25 cellular contexts compared by ENCODE assay signal in the genomic region with DNA sequence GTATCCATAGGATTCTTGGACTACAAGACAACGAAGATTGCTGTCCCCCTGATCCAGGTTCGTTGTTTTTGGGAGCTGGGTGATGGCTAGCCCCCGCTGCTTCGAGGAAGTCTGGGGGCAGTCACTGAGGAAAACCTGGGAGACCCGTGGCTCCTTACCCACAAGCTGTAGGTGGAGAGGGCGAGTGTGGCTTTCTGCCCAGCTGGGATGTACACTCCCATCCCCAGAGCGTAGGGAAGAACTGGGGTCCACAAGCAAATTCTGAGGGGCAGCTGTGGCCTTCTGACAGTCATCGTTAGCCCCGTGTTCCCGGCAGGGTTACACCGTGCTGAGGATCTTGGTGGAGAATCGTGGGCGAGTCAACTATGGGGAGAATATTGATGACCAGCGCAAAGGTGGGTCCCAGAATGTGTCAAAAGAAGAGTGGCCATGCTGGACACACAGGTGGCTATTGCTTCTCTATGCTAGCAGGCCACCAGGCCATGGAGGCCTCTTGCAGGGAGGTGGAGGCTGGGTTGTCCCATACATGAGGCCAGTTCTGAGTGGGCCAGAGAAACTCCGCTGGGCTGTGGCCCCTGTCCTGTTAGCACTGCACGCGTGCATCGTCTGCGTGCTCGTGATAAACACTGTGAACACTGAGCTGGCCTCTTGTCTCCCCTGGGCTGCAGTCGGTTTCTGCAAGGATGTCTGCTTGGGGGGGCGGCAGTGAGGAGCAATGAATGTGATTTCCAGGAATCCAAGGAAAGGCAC. TPM values are rescaled to one million over a fixed set of nuclear protein-coding genes. Genes with fewer than 3 reads are reported as not detected.
DNase-seq lines count a peak whose midpoint lies in the region; ATAC-seq and TF ChIP-seq lines count a peak whose summit lies in the region.
"Had no signal": no experiment of that assay in that cellular context is flagged by ENCODE, and none has a peak within 500 bp of the region (broad histone marks: within the 10 kb centered on the region; RNA-seq: fewer than 3 reads in every experiment).

No MANE protein-coding gene starts in this region.

- H4K20me1 ChIP-seq in BLaER1 = peaks cover 3% of the 10 kb centered on the region; the same call in 1 of the 2 replicates

- no peak for TF ChIP-seq EP300 in suprapubic skin (IDR thresholded peaks at IDR 0.05)

- H3K9me3 ChIP-seq in BLaER1 (no peaks in the 10 kb centered on the region), neuronal stem cell (replicated peaks in 1 of 2; ENCODE audit: control insufficient read depth in 2 of 2, insufficient read depth in 1 of 2, low read depth in 1 of 2, low read length in 2 of 2) (no peaks in the 10 kb centered on the region), suprapubic skin (no peaks in the 10 kb centered on the region)
- H3K9me3 ChIP-seq: MG63 had no signal

- H3K14ac ChIP-seq in neuronal stem cell (ENCODE audit: low read length) = no peak overlapping the region

- no peak for ATAC-seq in HG03342 (IDR thresholded peaks at IDR 0.05; ENCODE audit: unreplicated experiment)
- ATAC-seq: Panc1 had no signal

- H3K4ac ChIP-seq in neuronal stem cell (ENCODE audit: low read length) = peak overlapping the region; percentile 59

- no peak for TF ChIP-seq POLR2A in suprapubic skin (IDR thresholded peaks at IDR 0.05)

- H3K4me2 ChIP-seq in BLaER1 (peak overlapping the region; percentile 57), neuronal stem cell (ENCODE audit: insufficient read depth, low read length, poor library complexity, severe bottlenecking) (no peak overlapping the region)

- no peak overlapping the region for H3K27ac ChIP-seq in BLaER1
- H3K27ac ChIP-seq in neuronal stem cell (replicated peaks; ENCODE audit: low read length) = no peak overlapping the region
- no peak overlapping the region for H3K27ac ChIP-seq in suprapubic skin
- H3K27ac ChIP-seq: GM23248, RWPE1 had no signal

- peak overlapping the region; percentile 78 for H2BK12ac ChIP-seq in neuronal stem cell (ENCODE audit: low read length)

- no peak overlapping the region for H2AK5ac ChIP-seq in neuronal stem cell (ENCODE audit: low read depth, low read length)

- H2BK5ac ChIP-seq in neuronal stem cell (ENCODE audit: low read length) = no peak overlapping the region

- no peak overlapping the region for H2AFZ ChIP-seq in neuronal stem cell (ENCODE audit: low read length)
- H2AFZ ChIP-seq: GM23248 had no signal

- no peak overlapping the region for H3K4me3 ChIP-seq in BLaER1
- no peak overlapping the region for H3K4me3 ChIP-seq in neuronal stem cell (ENCODE audit: low read length in 2 of 2)
- no peak overlapping the region for H3K4me3 ChIP-seq in suprapubic skin
- H3K4me3 ChIP-seq: GM23248, MG63 had no signal

- H3K18ac ChIP-seq in neuronal stem cell (ENCODE audit: low read length) = no peak overlapping the region

- H4K91ac ChIP-seq in neuronal stem cell (ENCODE audit: low read depth, low read length, poor library complexity) = no peak overlapping the region

- H2BK120ac ChIP-seq in neuronal stem cell (ENCODE audit: low read depth, low read length) = no peak overlapping the region

- no peaks in the 10 kb centered on the region for H3K79me1 ChIP-seq in neuronal stem cell (ENCODE audit: low read depth, low read length)

- no peaks in the 10 kb centered on the region for H3K36me3 Mint-ChIP-seq in chondrocyte (ENCODE audit: low read depth)

- WGBS in neuronal stem cell (ENCODE audit: extremely low coverage in 2 of 2, insufficient read length in 2 of 2, insufficient replicate concordance in 1 of 2), 2 donors = no CpG with 5 or more reads among the region's 22 CpGs
- WGBS in suprapubic skin = 87% methylated on average over 16 of the region's 22 CpGs

- TF ChIP-seq CTCF in chondrocyte (IDR thresholded peaks at IDR 0.05) = no peak
- no peak for TF ChIP-seq CTCF in suprapubic skin (IDR thresholded peaks at IDR 0.05)

- H4K8ac ChIP-seq in neuronal stem cell (ENCODE audit: low read depth, low read length) = no peak overlapping the region

- H3K9ac ChIP-seq in BLaER1 = no peak overlapping the region
- no peak overlapping the region for H3K9ac ChIP-seq in neuronal stem cell (ENCODE audit: low read depth, low read length, poor library complexity)
- H3K9ac ChIP-seq: GM23248 had no signal

- H3K27me3 ChIP-seq in BLaER1 (0 out of 2 replicates have a peak, but pooled peaks cover 5% of the 10 kb centered on the region), neuronal stem cell (ENCODE audit: control insufficient read depth in 3 of 3, insufficient read depth in 3 of 3, low read depth in 1 of 3, low read length in 3 of 3) (no peaks in the 10 kb centered on the region), suprapubic skin (no peaks in the 10 kb centered on the region)
- H3K27me3 ChIP-seq: MG63 had no signal

- H3K36me3 ChIP-seq in BLaER1 (no peaks in the 10 kb centered on the region), neuronal stem cell (replicated peaks in 1 of 2; ENCODE audit: control insufficient read depth in 2 of 2, insufficient read depth in 2 of 2, low read length in 2 of 2) (peaks cover 2 to 5% of the 10 kb centered on the region in 2 donors), suprapubic skin (no peaks in the 10 kb centered on the region)
- H3K36me3 ChIP-seq: MG63 had no signal

- DNase-seq in chondrocyte (ENCODE audit: low spot score) (peak; percentile 67), neuronal stem cell (ENCODE audit: low spot score) (no peak), suprapubic skin (ENCODE audit: low spot score in 2 of 2) (peak; percentile 33 to 68), HuH-7 (ENCODE audit: low spot score) (no peak), GOT3 (lab: John Stamatoyannopoulos, UW) (no peak)
- DNase-seq: 8988T; ACHN; CD4-positive, alpha-beta T cell; GM23248; H9; HFFc6; IMR-90; KG1; MG63; NCI-H1694; NCI-H2029 treated with DMSO at 0.1 percent for 48 hours; NCI-H446 treated with DMSO at 0.1 percent for 48 hours; NCI-H526; SHP77 treated with DMSO at 0.1 percent for 48 hours had no signal

- no peak overlapping the region for H2BK15ac ChIP-seq in neuronal stem cell (ENCODE audit: low read length)

- no peaks in the 10 kb centered on the region for H3K9me3 Mint-ChIP-seq in chondrocyte (ENCODE audit: low read depth)
- H3K9me3 Mint-ChIP-seq: CD4-positive, alpha-beta T cell; H9 had no signal

- H3K23ac ChIP-seq in neuronal stem cell (ENCODE audit: low read depth, low read length, poor library complexity) = peak overlapping the region; percentile 60

- H3K27ac Mint-ChIP-seq in chondrocyte (ENCODE audit: unreplicated experiment) = no peak overlapping the region
- H3K27ac Mint-ChIP-seq: CD4-positive, alpha-beta T cell; H9; HFFc6 had no signal

- H3K4me3 Mint-ChIP-seq in chondrocyte (ENCODE audit: unreplicated experiment) = no peak overlapping the region
- H3K4me3 Mint-ChIP-seq: CD4-positive, alpha-beta T cell; H9; HFFc6 had no signal

- H3K27me3 Mint-ChIP-seq in chondrocyte (ENCODE audit: low read depth) = peaks cover 8% of the 10 kb centered on the region
- H3K27me3 Mint-ChIP-seq: CD4-positive, alpha-beta T cell had no signal

- H3K4me1 Mint-ChIP-seq in chondrocyte (ENCODE audit: low read depth) = no peaks in the 10 kb centered on the region

- H3K4me1 ChIP-seq in BLaER1 (peaks cover 26% of the 10 kb centered on the region), neuronal stem cell (ENCODE audit: control insufficient read depth in 2 of 2, insufficient read depth in 1 of 2, low read depth in 1 of 2, low read length in 2 of 2) (no peaks in the 10 kb centered on the region), suprapubic skin (no peaks in the 10 kb centered on the region)

RNA-seq across cellular contexts. Expression of a gene that starts 39.8 kb away (rescaled TPM):
- 0.34 to 0.74 TPM (median 0.35 TPM) in 3 replicates for total RNA-seq in chondrocyte
- 7.7 TPM for polyA plus RNA-seq in neuronal stem cell (2013, experiment 1 of 2)
- polyA plus RNA-seq in neuronal stem cell (2013, experiment 2 of 2) = 7.7 TPM
- 10 to 100 TPM; 11.5 to 28.3 (median 21.8) TPM for total RNA-seq in suprapubic skin
- total RNA-seq: GM23248, HFFc6, OCI-LY7 had no signal

RNA-seq across cellular contexts. Expression of a gene that starts 40.4 kb away (rescaled TPM):
- 0.27 to 0.62 TPM (median 0.37 TPM) in 3 replicates for total RNA-seq in chondrocyte
- polyA plus RNA-seq in neuronal stem cell (2013, experiment 1 of 2) = 27.4 TPM
- 27.2 TPM for polyA plus RNA-seq in neuronal stem cell (2013, experiment 2 of 2)
- total RNA-seq in suprapubic skin = under 1 TPM; 0.26 to 0.93 (median 0.36) TPM
- total RNA-seq: GM23248, HFFc6, IMR-90, OCI-LY7 had no signal
- polyA plus RNA-seq: BJ, GM23248, IMR-90 had no signal

Comparison
In these comparisons a context has a peak if more than half of its experiments do, and no peak if none do; other contexts are left out.
1. DNase-seq: peak in chondrocyte (single experiment) and suprapubic skin (2 of 2); none in neuronal stem cell (single experiment), HuH-7 (single experiment) and GOT3 (single experiment).